Comparison of ENCODE assay signal across 16 cellular contexts in genomic region chr13:102703721-102704035, GRCh38. TPM values are rescaled to one million over a fixed set of nuclear protein-coding genes. Genes with fewer than 3 reads are reported as not detected.
A peak's percentile ranks its signal among the peaks of the same experiment; 100 is the strongest.
DNase-seq lines count a peak whose midpoint lies in the region; ATAC-seq and TF ChIP-seq lines count a peak whose summit lies in the region.
"Had no signal": no experiment of that assay in that cellular context is flagged by ENCODE, and none has a peak within 500 bp of the region (broad histone marks: within the 10 kb centered on the region; RNA-seq: fewer than 3 reads in every experiment).

No MANE protein-coding gene starts in this region.

- H3K79me2 ChIP-seq in PC-3 (ENCODE audit: low read length) (no peaks in the 10 kb centered on the region), neural cell (replicated peaks; ENCODE audit: insufficient read depth, low read length) (no peaks in the 10 kb centered on the region)

- intact Hi-C loops in PC-3 (cut with micrococcal nuclease), result no loop called here

- ATAC-seq in PC-3 (no peak), GM21515 (IDR thresholded peaks at IDR 0.05; ENCODE audit: unreplicated experiment) (no peak)
- ATAC-seq: CD8-positive, alpha-beta T cell had no signal

- H3K36me3 ChIP-seq in PC-3 (ENCODE audit: low read depth, low read length), result no peaks in the 10 kb centered on the region
- no peaks in the 10 kb centered on the region for H3K36me3 ChIP-seq in neural cell (ENCODE audit: insufficient read depth, low read length)
- H3K36me3 ChIP-seq: SJCRH30 had no signal

- H3K27ac ChIP-seq in PC-3 (ENCODE audit: low read length) (no peak overlapping the region), neural cell (ENCODE audit: low read length) (peak overlapping the region; percentile 41)
- H3K27ac ChIP-seq: SJCRH30 had no signal

- H3K4me1 ChIP-seq in PC-3 (ENCODE audit: insufficient read depth, low read length), result peaks cover 44% of the 10 kb centered on the region

- 0 out of 2 replicates have a peak overlapping the region, but pooled peaks have one; percentile 39 for H3K4me2 ChIP-seq in PC-3 (ENCODE audit: low read length)
- no peak overlapping the region for H3K4me2 ChIP-seq in neural cell (ENCODE audit: low read length)

- H3K4me1 Mint-ChIP-seq in endothelial cell (ENCODE audit: unreplicated experiment), result peaks cover 32% of the 10 kb centered on the region

- H3K9me3 Mint-ChIP-seq in endothelial cell (ENCODE audit: unreplicated experiment), result no peaks in the 10 kb centered on the region

- H3K27ac Mint-ChIP-seq in endothelial cell (ENCODE audit: unreplicated experiment), result peak overlapping the region; percentile 95
- H3K27ac Mint-ChIP-seq: CD8-positive, alpha-beta T cell had no signal

- H3K9ac ChIP-seq in PC-3 (ENCODE audit: low read length), result no peak overlapping the region
- H3K9ac ChIP-seq in neural cell (ENCODE audit: low read length), result no peak overlapping the region

- CTCF ChIA-PET in PC-3 (lab: Charles Lee), result no interaction called here

- POLR2A ChIA-PET in PC-3 (lab: Charles Lee; ENCODE audit: unreplicated experiment), result no interaction called here

- no peaks in the 10 kb centered on the region for H3K27me3 ChIP-seq in PC-3 (ENCODE audit: low read length)
- H3K27me3 ChIP-seq in neural cell (ENCODE audit: insufficient read depth, low read depth, low read length), result no peaks in the 10 kb centered on the region
- H3K27me3 ChIP-seq: SJCRH30 had no signal

- peaks cover 7% of the 10 kb centered on the region for H3K36me3 Mint-ChIP-seq in endothelial cell (ENCODE audit: low read depth, unreplicated experiment)
- H3K36me3 Mint-ChIP-seq: CD8-positive, alpha-beta T cell had no signal

- no peak for TF ChIP-seq RAD21 in neural cell (conservative IDR thresholded peaks at IDR 0.05)

- H4K20me1 ChIP-seq in PC-3 (ENCODE audit: low read length) (no peaks in the 10 kb centered on the region), neural cell (ENCODE audit: insufficient read depth) (no peaks in the 10 kb centered on the region)

- no peak for TF ChIP-seq CTCF in PC-3 (conservative IDR thresholded peaks at IDR 0.05; ENCODE audit: low read depth, low read length)
- no peak for TF ChIP-seq CTCF in endothelial cell (IDR thresholded peaks at IDR 0.05; ENCODE audit: unreplicated experiment)
- no peak for TF ChIP-seq CTCF in neural cell (IDR thresholded peaks at IDR 0.05; ENCODE audit: poor library complexity, severe bottlenecking)

- H3K27me3 Mint-ChIP-seq in endothelial cell (ENCODE audit: unreplicated experiment), result peaks cover 2% of the 10 kb centered on the region

- peak overlapping the region; percentile 13 for H3K4me3 Mint-ChIP-seq in endothelial cell (ENCODE audit: unreplicated experiment)
- H3K4me3 Mint-ChIP-seq: CD8-positive, alpha-beta T cell had no signal

- DNase-seq in PC-3 (no peak), endothelial cell (ENCODE audit: low spot score) (no peak), SIG-M5 treated with dmso at 0.1 percent for 504 hours (lab: John Stamatoyannopoulos, UW; ENCODE audit: unreplicated experiment) (no peak), 8988T (no peak), NCI-H2171 (lab: John Stamatoyannopoulos, UW) (no peak)
- DNase-seq: CD8-positive, alpha-beta T cell; GF-D8; Karpas-422; NCI-H1417; NCI-H2029 treated with DMSO at 0.1 percent for 48 hours; NCI-H524; RPMI8226; SJCRH30 had no signal

- no peaks in the 10 kb centered on the region for H3K9me2 ChIP-seq in PC-3 (replicated peaks; ENCODE audit: low read length)
- H3K9me2 ChIP-seq in neural cell (ENCODE audit: insufficient read depth, low read length), result no peaks in the 10 kb centered on the region

- no peak overlapping the region for H3K4me3 ChIP-seq in PC-3 (ENCODE audit: low read length)
- no peak overlapping the region for H3K4me3 ChIP-seq in neural cell (ENCODE audit: low read length)
- H3K4me3 ChIP-seq: SJCRH30 had no signal

- TF ChIP-seq EP300 in neural cell (conservative IDR thresholded peaks at IDR 0.05; ENCODE audit: poor library complexity, severe bottlenecking), result no peak

- no TSS peak for BruUV-seq in PC-3 (replicated peaks; lab: Mats Ljungman, UMichigan)

- H3F3A ChIP-seq in PC-3 (ENCODE audit: low read length, unreplicated experiment) (no peaks in the 10 kb centered on the region), neural cell (ENCODE audit: insufficient read depth, low read length, poor library complexity, severe bottlenecking) (no peaks in the 10 kb centered on the region)

- H2AFZ ChIP-seq in PC-3 (ENCODE audit: low read length), result no peak overlapping the region
- no peak overlapping the region for H2AFZ ChIP-seq in neural cell (ENCODE audit: low read depth, low read length)

- H3K9me3 ChIP-seq in PC-3 (ENCODE audit: low read length), result no peaks in the 10 kb centered on the region
- H3K9me3 ChIP-seq in neural cell (ENCODE audit: low read length), result no peaks in the 10 kb centered on the region

TF ChIP-seq in neural cell, 6 proteins besides CTCF, POLR2A, EP300 and RAD21:
- TF ChIP-seq MXI1 (conservative IDR thresholded peaks at IDR 0.05; ENCODE audit: poor library complexity, severe bottlenecking) (no peak), SMC3 (conservative IDR thresholded peaks at IDR 0.05; ENCODE audit: poor library complexity) (no peak), TAF1 (IDR thresholded peaks at IDR 0.05; ENCODE audit: low read depth) (no peak), POLR2AphosphoS5 (IDR thresholded peaks at IDR 0.05) (no peak), EZH2 (IDR thresholded peaks at IDR 0.05; ENCODE audit: borderline replicate concordance, insufficient read depth, low read length, poor library complexity, severe bottlenecking) (no peak)

RNA-seq across cellular contexts. Expression of gene METTL21C, which starts 8.8 kb away (rescaled TPM):
- total RNA-seq in PC-3 (2014; rRNA removed), result not detected in 2 replicates
- not detected for total RNA-seq in endothelial cell (ENCODE audit: unreplicated experiment)
- polyA plus RNA-seq in neural cell, result not detected in 2 replicates
- polyA minus RNA-seq in neural cell, result not detected in 2 replicates
- total RNA-seq: CD8-positive, alpha-beta T cell; SJCRH30 had no signal
- polyA plus RNA-seq: BJ had no signal
